ENCODE assay signal across 8 cellular contexts in genomic region chr6:46129301-46129633, GRCh38. TPM values are rescaled to one million over a fixed set of nuclear protein-coding genes. Genes with fewer than 3 reads are reported as not detected.
DNase-seq lines count a peak whose midpoint lies in the region; ATAC-seq, FAIRE-seq and TF ChIP-seq lines count a peak whose summit lies in the region.

No MANE protein-coding gene starts in this region.

- H3K9me3 ChIP-seq in DOHH2 (ENCODE audit: control insufficient read depth, insufficient read depth, low read length): no peaks in the 10 kb centered on the region
- no peaks in the 10 kb centered on the region for H3K9me3 ChIP-seq in MG63
- no peaks in the 10 kb centered on the region for H3K9me3 ChIP-seq in H1 (ENCODE audit: insufficient read depth in 2 of 2, low read depth in 1 of 2, low read length in 1 of 2)
- H3K9me3 ChIP-seq in neuronal stem cell (replicated peaks in 1 of 2; ENCODE audit: control insufficient read depth in 2 of 2, insufficient read depth in 1 of 2, low read depth in 1 of 2, low read length in 2 of 2): no peaks in the 10 kb centered on the region

- H3K9ac ChIP-seq in H1 (replicated peaks in 1 of 4; ENCODE audit: extremely low read depth in 1 of 4, low read depth in 3 of 4, low read length in 3 of 4) (peak overlapping the region in 3 of 4 experiments; percentile 49 to 56 (median 49); a peak in 5 of 7 replicates), neuronal stem cell (ENCODE audit: low read depth, low read length, poor library complexity) (no peak overlapping the region)

- H3K56ac ChIP-seq in H1 (replicated peaks; ENCODE audit: insufficient read length, low read depth, low read length): no peak overlapping the region

- no peak for TF ChIP-seq RAD21 in H1 (IDR thresholded peaks at IDR 0.05 in 1 of 2, conservative IDR thresholded peaks at IDR 0.05 in 1 of 2; ENCODE audit: low read depth in 2 of 2, low read length in 2 of 2)

- no peak for FAIRE-seq in H1 (lab: Jason Lieb, UNC)

- H2BK15ac ChIP-seq in H1 (ENCODE audit: low read length) (no peak overlapping the region), neuronal stem cell (ENCODE audit: low read length) (no peak overlapping the region)

- H4K91ac ChIP-seq in H1 (replicated peaks; ENCODE audit: insufficient read length, low read length): no peak overlapping the region
- no peak overlapping the region for H4K91ac ChIP-seq in neuronal stem cell (ENCODE audit: low read depth, low read length, poor library complexity)

- H2AK5ac ChIP-seq in H1 (ENCODE audit: low read depth, low read length) (no peak overlapping the region), neuronal stem cell (ENCODE audit: low read depth, low read length) (no peak overlapping the region)

- H2BK12ac ChIP-seq in H1 (ENCODE audit: low read depth, low read length) (no peak overlapping the region), neuronal stem cell (ENCODE audit: low read length) (no peak overlapping the region)

- H2AFZ ChIP-seq in H1 (ENCODE audit: low read length) (peak overlapping the region; percentile 94), neuronal stem cell (ENCODE audit: low read length) (peak overlapping the region; percentile 98)

- DNase-seq in MG63 (no peak), H1 (ENCODE audit: low read depth in 1 of 2, low spot score in 2 of 2) (no peak), neuronal stem cell (ENCODE audit: low spot score) (no peak), HPDE6-E6E7 (ENCODE audit: extremely low spot score) (no peak), SK-N-DZ (ENCODE audit: low spot score) (no peak), GDM1 (lab: John Stamatoyannopoulos, UW) (no peak)

- no peaks in the 10 kb centered on the region for H3K9me2 ChIP-seq in DOHH2 (replicated peaks; ENCODE audit: control insufficient read depth, low read length)

- CTCF ChIA-PET in H1 (lab: Charles Lee; ENCODE audit: partially characterized antibody): interaction anchor here (0.6 to 1.5 kb wide), 6 partner anchors 9 to 362 kb away, joined by 3 to 4 read pairs (median 3); partner anchors contain the start of gene RCAN2

- H4K20me1 ChIP-seq in DOHH2 (ENCODE audit: control insufficient read depth, insufficient read depth, low read depth, low read length): no peaks in the 10 kb centered on the region
- no peaks in the 10 kb centered on the region for H4K20me1 ChIP-seq in H1 (replicated peaks in 1 of 2; ENCODE audit: control insufficient read depth in 1 of 2, insufficient read depth in 2 of 2, low read length in 2 of 2)

- H2BK120ac ChIP-seq in H1 (replicated peaks; ENCODE audit: low read depth, low read length): no peak overlapping the region
- no peak overlapping the region for H2BK120ac ChIP-seq in neuronal stem cell (ENCODE audit: low read depth, low read length)

- H3K36me3 ChIP-seq in DOHH2 (ENCODE audit: control insufficient read depth, low read length) (no peaks in the 10 kb centered on the region; the same call in 1 of the 2 replicates), MG63 (no peaks in the 10 kb centered on the region), H1 (ENCODE audit: control insufficient read depth in 2 of 4, insufficient read depth in 4 of 4, low read length in 3 of 4) (no peaks in the 10 kb centered on the region), neuronal stem cell (replicated peaks in 1 of 2; ENCODE audit: control insufficient read depth in 2 of 2, insufficient read depth in 2 of 2, low read length in 2 of 2) (no peaks in the 10 kb centered on the region)

- H3K4me3 ChIP-seq in DOHH2 (ENCODE audit: low read length) (peak overlapping the region; percentile 98), MG63 (peak overlapping the region; percentile 54), H1 (ENCODE audit: extremely low read depth in 1 of 4, insufficient read depth in 2 of 4, low read depth in 3 of 4, low read length in 4 of 4) (peak overlapping the region; percentile 59 to 99 (median 88)), neuronal stem cell (ENCODE audit: low read length in 2 of 2) (peak overlapping the region; percentile 48 to 83)

- no peak overlapping the region for H2BK20ac ChIP-seq in H1 (ENCODE audit: low read length)

- H2BK5ac ChIP-seq in H1 (ENCODE audit: low read depth, low read length): no peak overlapping the region
- H2BK5ac ChIP-seq in neuronal stem cell (ENCODE audit: low read length): no peak overlapping the region

- peaks cover 10% of the 10 kb centered on the region for H3K23me2 ChIP-seq in H1 (ENCODE audit: low read depth, low read length)

- H3K4me1 ChIP-seq in DOHH2 (ENCODE audit: control insufficient read depth, low read length) (peaks cover 21% of the 10 kb centered on the region), H1 (replicated peaks in 1 of 4; ENCODE audit: control insufficient read depth in 3 of 4, insufficient read depth in 4 of 4, low read length in 3 of 4) (peaks cover 0 to 2% (median 0%) of the 10 kb centered on the region in 4 experiments; a peak in 1 of 7 replicates), neuronal stem cell (ENCODE audit: control insufficient read depth in 2 of 2, insufficient read depth in 1 of 2, low read depth in 1 of 2, low read length in 2 of 2) (peaks cover 0 to 1% of the 10 kb centered on the region in 2 donors)

- H3F3A ChIP-seq in DOHH2 (ENCODE audit: control insufficient read depth, insufficient read depth): no peaks in the 10 kb centered on the region

- H3K14ac ChIP-seq in H1 (ENCODE audit: insufficient read length) (no peak overlapping the region), neuronal stem cell (ENCODE audit: low read length) (no peak overlapping the region)

- TF ChIP-seq POLR2A in H1 (IDR thresholded peaks at IDR 0.05; ENCODE audit: control extremely low read depth in 1 of 2, low read depth in 2 of 2, low read length in 2 of 2): no peak

- TF ChIP-seq CTCF in DOHH2 (IDR thresholded peaks at IDR 0.05; ENCODE audit: low read depth, low read length, poor library complexity, severe bottlenecking) (no peak), H1 (IDR thresholded peaks at IDR 0.05; ENCODE audit: control extremely low read depth in 1 of 3, insufficient read depth in 1 of 3, low read depth in 1 of 3, low read length in 3 of 3) (no peak)

- no peak overlapping the region for H3K27ac ChIP-seq in DOHH2 (ENCODE audit: low read depth, low read length)
- H3K27ac ChIP-seq in H1 (ENCODE audit: low read depth, low read length): no peak overlapping the region
- no peak overlapping the region for H3K27ac ChIP-seq in neuronal stem cell (replicated peaks; ENCODE audit: low read length)

- H3K23ac ChIP-seq in H1 (ENCODE audit: insufficient read length) (no peak overlapping the region), neuronal stem cell (ENCODE audit: low read depth, low read length, poor library complexity) (no peak overlapping the region)

- H3K79me2 ChIP-seq in DOHH2 (ENCODE audit: control insufficient read depth, low read length): peaks cover 41% of the 10 kb centered on the region
- no peaks in the 10 kb centered on the region for H3K79me2 ChIP-seq in H1 (ENCODE audit: control insufficient read depth in 1 of 2, insufficient read depth in 2 of 2, low read length in 2 of 2)

- peak overlapping the region; percentile 15 for H4K5ac ChIP-seq in H1 (ENCODE audit: insufficient read length, low read depth, low read length)

- 10% methylated on average over 9 of the region's 9 CpGs; no CpG with 5 or more reads in 1 of the 2 experiments for WGBS in H1 (ENCODE audit: extremely low coverage in 1 of 2, insufficient coverage in 1 of 2, insufficient read length in 1 of 2, insufficient replicate concordance in 2 of 2, low coverage in 1 of 2, low lambda C conversion rate in 2 of 2, missing lambda C conversion rate in 1 of 2), 2 experiments
- no CpG with 5 or more reads among the region's 9 CpGs for WGBS in neuronal stem cell (ENCODE audit: extremely low coverage in 2 of 2, insufficient read length in 2 of 2, insufficient replicate concordance in 1 of 2), 2 donors

- H3K27me3 ChIP-seq in DOHH2 (ENCODE audit: control insufficient read depth, low read length) (no peaks in the 10 kb centered on the region), MG63 (no peaks in the 10 kb centered on the region), H1 (replicated peaks in 1 of 4; ENCODE audit: control insufficient read depth in 3 of 4, extremely low read depth in 1 of 4, insufficient read depth in 3 of 4, low read length in 3 of 4) (peaks cover 0 to 3% (median 1%) of the 10 kb centered on the region in 4 experiments; a peak in 1 of 7 replicates), neuronal stem cell (ENCODE audit: control insufficient read depth in 3 of 3, insufficient read depth in 3 of 3, low read depth in 1 of 3, low read length in 3 of 3) (peaks cover 0 to 19% (median 0%) of the 10 kb centered on the region in 3 experiments)

- H3K4ac ChIP-seq in H1 (replicated peaks; ENCODE audit: insufficient read length, low read depth, low read length): no peak overlapping the region
- no peak overlapping the region for H3K4ac ChIP-seq in neuronal stem cell (ENCODE audit: low read length)

- H4K8ac ChIP-seq in H1 (ENCODE audit: extremely low read depth, insufficient read depth, low read length) (peak overlapping the region; percentile 92; the same call in 1 of the 2 replicates), neuronal stem cell (ENCODE audit: low read depth, low read length) (no peak overlapping the region)

- ATAC-seq in GM21576 (IDR thresholded peaks at IDR 0.05; ENCODE audit: unreplicated experiment): peak; percentile 6

- H3K18ac ChIP-seq in H1 (ENCODE audit: extremely low read depth, low read length): no peak overlapping the region; the same call in 1 of the 2 replicates
- no peak overlapping the region for H3K18ac ChIP-seq in neuronal stem cell (ENCODE audit: low read length)

- H3K4me2 ChIP-seq in DOHH2 (ENCODE audit: low read length) (peak overlapping the region; percentile 75), H1 (ENCODE audit: insufficient read depth in 1 of 2, low read depth in 2 of 2, low read length in 2 of 2) (peak overlapping the region; percentile 70 to 85), neuronal stem cell (ENCODE audit: insufficient read depth, low read length, poor library complexity, severe bottlenecking) (peak overlapping the region; percentile 50)

- no peak for TF ChIP-seq EP300 in H1 (IDR thresholded peaks at IDR 0.05; ENCODE audit: borderline replicate concordance in 1 of 2, low read depth in 2 of 2, low read length in 2 of 2)

- POLR2A ChIA-PET in H1 (lab: Charles Lee; ENCODE audit: partially characterized antibody): interaction anchor here (1.1 to 1.7 kb wide), 2 partner anchors 10 to 28 kb away, joined by 3 to 4 read pairs; no protein-coding TSS in a partner anchor

- H3K79me1 ChIP-seq in H1 (ENCODE audit: low read depth, low read length): no peaks in the 10 kb centered on the region
- no peaks in the 10 kb centered on the region for H3K79me1 ChIP-seq in neuronal stem cell (ENCODE audit: low read depth, low read length)

RNA-seq across cellular contexts. Expression of gene ENPP4, which starts 0.5 kb away (rescaled TPM):
- 2.6 and 3.6 TPM in 2 replicates for total RNA-seq in MG63 (2014; rRNA removed; shearing (Covaris generic); ENCODE audit: low replicate concordance)
- 4.2 and 4.4 TPM in 2 replicates for total RNA-seq in H1 (2021; fragmentation: NEBNext Ultra II Directional; extraction: Animal tissue kit (Norgen Biotek cat#: 25700))
- 1.1 and 2.0 TPM in 2 replicates for polyA plus RNA-seq in H1 (2011; rRNA removed)
- 1.9 TPM for polyA plus RNA-seq in H1 (2011; cell fraction: cytosol; rRNA removed)
- polyA plus RNA-seq in H1 (2011; cell fraction: nucleus; rRNA removed): 1.0 TPM
- polyA plus RNA-seq in H1 (2012, experiment 1 of 2): 1.4 to 3.0 TPM (median 1.6 TPM) in 4 replicates
- polyA plus RNA-seq in H1 (2012, experiment 2 of 2): 0.18 TPM
- 5.3 TPM for polyA plus RNA-seq in H1 (2013, experiment 1 of 2)
- 5.4 TPM for polyA plus RNA-seq in H1 (2013, experiment 2 of 2)
- 3.2 and 5.6 TPM in 2 replicates for polyA minus RNA-seq in H1 (2011; rRNA and poly(A)+ RNA removed)
- polyA minus RNA-seq in H1 (2011; cell fraction: cytosol; rRNA and poly(A)+ RNA removed): 2.1 TPM
- polyA minus RNA-seq in H1 (2011; cell fraction: nucleus; rRNA and poly(A)+ RNA removed): 4.9 TPM
- 5.6 TPM for polyA plus RNA-seq in neuronal stem cell (2013, experiment 1 of 2)
- 5.5 TPM for polyA plus RNA-seq in neuronal stem cell (2013, experiment 2 of 2)
- polyA plus RNA-seq in SK-N-DZ (2014; cell fraction: cytosol; rRNA removed): 8.1 and 9.5 TPM in 2 replicates
- 8.1 and 8.2 TPM in 2 replicates for polyA plus RNA-seq in SK-N-DZ (2014; cell fraction: nucleus; rRNA removed)

RNA-seq across cellular contexts. Expression of gene ENPP5, which starts 41.5 kb away (rescaled TPM):
- total RNA-seq in MG63 (2014; rRNA removed; shearing (Covaris generic); ENCODE audit: low replicate concordance): 0.95 TPM in 1 of 2 replicates, not detected in the other
- 7.6 and 7.8 TPM in 2 replicates for total RNA-seq in H1 (2021; fragmentation: NEBNext Ultra II Directional; extraction: Animal tissue kit (Norgen Biotek cat#: 25700))
- 3.2 and 5.1 TPM in 2 replicates for polyA plus RNA-seq in H1 (2011; rRNA removed)
- polyA plus RNA-seq in H1 (2011; cell fraction: cytosol; rRNA removed): 6.0 TPM
- polyA plus RNA-seq in H1 (2011; cell fraction: nucleus; rRNA removed): 4.7 TPM
- 5.4 to 6.5 TPM (median 5.8 TPM) in 4 replicates for polyA plus RNA-seq in H1 (2012, experiment 1 of 2)
- polyA plus RNA-seq in H1 (2012, experiment 2 of 2): 0.38 TPM
- 12.0 TPM for polyA plus RNA-seq in H1 (2013, experiment 1 of 2)
- polyA plus RNA-seq in H1 (2013, experiment 2 of 2): 12.6 TPM
- polyA minus RNA-seq in H1 (2011; rRNA and poly(A)+ RNA removed): 6.3 and 11.1 TPM in 2 replicates
- 5.1 TPM for polyA minus RNA-seq in H1 (2011; cell fraction: cytosol; rRNA and poly(A)+ RNA removed)
- polyA minus RNA-seq in H1 (2011; cell fraction: nucleus; rRNA and poly(A)+ RNA removed): 13.7 TPM
- polyA plus RNA-seq in neuronal stem cell (2013, experiment 1 of 2): 3.6 TPM
- 3.3 TPM for polyA plus RNA-seq in neuronal stem cell (2013, experiment 2 of 2)
- polyA plus RNA-seq in SK-N-DZ (2014; cell fraction: cytosol; rRNA removed): 0.13 TPM in 1 of 2 replicates, not detected in the other
- 0.10 TPM in 1 of 2 replicates, not detected in the other for polyA plus RNA-seq in SK-N-DZ (2014; cell fraction: nucleus; rRNA removed)
